ENCODE assay signal across 8 cellular contexts in genomic region chr16:12089492-12090161, GRCh38.
DNase-seq lines count a peak whose midpoint lies in the region; ATAC-seq and TF ChIP-seq lines count a peak whose summit lies in the region.

No MANE protein-coding gene starts in this region.

- TF ChIP-seq CTCF in AG10803 (conservative IDR thresholded peaks at IDR 0.05; ENCODE audit: low read length): no peak
- no peak for TF ChIP-seq CTCF in RWPE1 (conservative IDR thresholded peaks at IDR 0.05; ENCODE audit: low read depth)
- no peak for TF ChIP-seq CTCF in BE2C (IDR thresholded peaks at IDR 0.05; ENCODE audit: low read depth, low read length)

- H3K36me3 Mint-ChIP-seq in stimulated activated naive CD8-positive, alpha-beta T cell treated with anti-CD3 and anti-CD28 coated beads, Interleukin-15, Interleukin-2, amounts not matched to agents 100 ng/mL and 50 ng/mL, for 24 hours (ENCODE audit: low read depth): no peaks in the 10 kb centered on the region

- H3K4me1 Mint-ChIP-seq in stimulated activated naive CD8-positive, alpha-beta T cell treated with anti-CD3 and anti-CD28 coated beads, Interleukin-15, Interleukin-2, amounts not matched to agents 100 ng/mL and 50 ng/mL, for 24 hours (ENCODE audit: low read depth): peaks cover 36% of the 10 kb centered on the region

- CTCF ChIA-PET in RWPE1 (lab: Yijun Ruan, JAX): no interaction called here

- H3K27me3 ChIP-seq in BE2C: no peaks in the 10 kb centered on the region

- H3K4me3 ChIP-seq in AG10803 (ENCODE audit: low read length) (peak overlapping the region; percentile 17), BE2C (ENCODE audit: low read depth, low read length) (no peak overlapping the region)

- peak; percentile 67 for DNase-seq in AG10803 (ENCODE audit: low read depth)
- DNase-seq in RWPE1 (ENCODE audit: low spot score): peak; percentile 44
- DNase-seq in central memory CD4-positive, alpha-beta T cell: peak; percentile 17
- DNase-seq in kidney tubule cell (ENCODE audit: low spot score): peak; percentile 74
- DNase-seq in NCI-H82 (lab: John Stamatoyannopoulos, UW): no peak
- no peak for DNase-seq in BE2C

- H3K36me3 ChIP-seq in BE2C: no peaks in the 10 kb centered on the region

- H3K4me1 ChIP-seq in BE2C: no peaks in the 10 kb centered on the region

- H3K27me3 Mint-ChIP-seq in stimulated activated naive CD8-positive, alpha-beta T cell treated with anti-CD3 and anti-CD28 coated beads, Interleukin-15, Interleukin-2, amounts not matched to agents 100 ng/mL and 50 ng/mL, for 24 hours: no peaks in the 10 kb centered on the region

- no peaks in the 10 kb centered on the region for H3K9me3 Mint-ChIP-seq in stimulated activated naive CD8-positive, alpha-beta T cell treated with anti-CD3 and anti-CD28 coated beads, Interleukin-15, Interleukin-2, amounts not matched to agents 100 ng/mL and 50 ng/mL, for 24 hours

- H3K4me3 Mint-ChIP-seq in stimulated activated naive CD8-positive, alpha-beta T cell treated with anti-CD3 and anti-CD28 coated beads, Interleukin-15, Interleukin-2, amounts not matched to agents 100 ng/mL and 50 ng/mL, for 24 hours: peak overlapping the region; percentile 85

- peak; percentile 83 for ATAC-seq in GM21619 (IDR thresholded peaks at IDR 0.05; ENCODE audit: unreplicated experiment)

- peak overlapping the region; percentile 95 for H3K27ac Mint-ChIP-seq in stimulated activated naive CD8-positive, alpha-beta T cell treated with anti-CD3 and anti-CD28 coated beads, Interleukin-15, Interleukin-2, amounts not matched to agents 100 ng/mL and 50 ng/mL, for 24 hours

- POLR2A ChIA-PET in RWPE1 (lab: Yijun Ruan, JAX; ENCODE audit: low non-redundant PET): no interaction called here

- H3K27ac ChIP-seq in RWPE1: peak overlapping the region; percentile 27

- H3K9me3 ChIP-seq in BE2C: no peaks in the 10 kb centered on the region

Comparison
In these comparisons a context has a peak if more than half of its experiments do, and no peak if none do; other contexts are left out.
1. DNase-seq: peak in AG10803 (single experiment), RWPE1 (single experiment), central memory CD4-positive, alpha-beta T cell (single experiment) and kidney tubule cell (single experiment); none in NCI-H82 (single experiment) and BE2C (single experiment).